9 cellular contexts compared by ENCODE assay signal in genomic region chr1:156106624-156107488, GRCh38. TPM values are rescaled to one million over a fixed set of nuclear protein-coding genes. Genes with fewer than 3 reads are reported as not detected.
DNase-seq lines count a peak whose midpoint lies in the region; ATAC-seq and TF ChIP-seq lines count a peak whose summit lies in the region.
"Had no signal": no experiment of that assay in that cellular context is flagged by ENCODE, and none has a peak within 500 bp of the region (broad histone marks: within the 10 kb centered on the region; RNA-seq: fewer than 3 reads in every experiment).

No MANE protein-coding gene starts in this region.

- H3K4me3 Mint-ChIP-seq in IgD-negative memory B cell (peak overlapping the region; percentile 79 to 97 (median 93)), brain (peak overlapping the region; percentile 71 to 86 (median 81))

- H3K4me1 ChIP-seq in testis: peaks cover 51% of the 10 kb centered on the region

- peak overlapping the region; percentile 99 to 100 (median 100) for H3K27ac Mint-ChIP-seq in IgD-negative memory B cell
- H3K27ac Mint-ChIP-seq in brain: peak overlapping the region; percentile 88 to 99 (median 97)

- peak overlapping the region; percentile 96 to 97 for H3K27ac ChIP-seq in testis

- H3K36me3 ChIP-seq in testis (ENCODE audit: low read depth, missing control alignments): no peaks in the 10 kb centered on the region

- no peaks in the 10 kb centered on the region for H3K9me3 ChIP-seq in testis

- H3K4me3 ChIP-seq in testis: peak overlapping the region; percentile 50 to 63

- DNase-seq in EH (ENCODE audit: low read depth) (peak; percentile 75), left lobe of liver (ENCODE audit: low spot score) (no peak), testis (no peak)
- DNase-seq in stimulated activated CD4-positive, alpha-beta T cell treated with anti-CD3 and anti-CD28 coated beads, Interleukin-4, amount 100 ng/mL, for 4 hours: no peak

- H3K36me3 Mint-ChIP-seq in IgD-negative memory B cell (no peaks in the 10 kb centered on the region), brain (peaks cover 9% of the 10 kb centered on the region)

- WGBS in testis, 2 donors: 26 to 29% methylated on average over 8 to 14 of the region's 14 CpGs

- H3K27me3 Mint-ChIP-seq in IgD-negative memory B cell: no peaks in the 10 kb centered on the region
- H3K27me3 Mint-ChIP-seq in brain: peaks cover 9% of the 10 kb centered on the region

- ATAC-seq in left lobe of liver: peak; percentile 54
- ATAC-seq in GM18861 (IDR thresholded peaks at IDR 0.05; ENCODE audit: unreplicated experiment): no peak
- no peak for ATAC-seq in GM18520 (IDR thresholded peaks at IDR 0.05; ENCODE audit: unreplicated experiment)

- H3K27me3 ChIP-seq in testis: no peaks in the 10 kb centered on the region

- H3K4me1 Mint-ChIP-seq in IgD-negative memory B cell (peaks cover 12 to 34% (median 24%) of the 10 kb centered on the region in 3 donors), brain (peaks cover 74% of the 10 kb centered on the region)

- TF ChIP-seq POLR2A in testis (IDR thresholded peaks at IDR 0.05): no peak

- TF ChIP-seq CTCF in brain (conservative IDR thresholded peaks at IDR 0.05): no peak
- TF ChIP-seq CTCF in testis (IDR thresholded peaks at IDR 0.05): no peak

- intact Hi-C loops in testis (cut with DNase I; ENCODE audit: low total_unique reads): no loop called here

- H3K9me3 Mint-ChIP-seq in IgD-negative memory B cell (no peaks in the 10 kb centered on the region), brain (no peaks in the 10 kb centered on the region)

RNA-seq across cellular contexts. Expression of gene LMNA, which starts 7.7 kb away (rescaled TPM):
- 5.7 TPM for polyA plus RNA-seq in IgD-negative memory B cell
- polyA plus RNA-seq in brain (ENCODE audit: insufficient read depth, low read depth, low replicate concordance): 55.1 TPM
- total RNA-seq in left lobe of liver: 120 TPM
- 100 to 1,000 TPM; 162 to 219 TPM for total RNA-seq in testis
- polyA plus RNA-seq in testis (ENCODE audit: insufficient read depth, low read depth, low replicate concordance): 189 TPM

RNA-seq across cellular contexts. Expression of gene MEX3A, which starts 24.6 kb away (rescaled TPM):
- 0.05 TPM for polyA plus RNA-seq in IgD-negative memory B cell
- polyA plus RNA-seq in brain (ENCODE audit: insufficient read depth, low read depth, low replicate concordance): 91.7 TPM
- 1.1 TPM for total RNA-seq in left lobe of liver
- total RNA-seq in testis: 1 to 10 TPM; 2.4 to 3.0 TPM
- 0.87 TPM for polyA plus RNA-seq in testis (ENCODE audit: insufficient read depth, low read depth, low replicate concordance)

RNA-seq across cellular contexts. Expression of gene RAB25, which starts 45.9 kb away (rescaled TPM):
- polyA plus RNA-seq in IgD-negative memory B cell: 2.9 TPM
- 113 TPM for polyA plus RNA-seq in brain (ENCODE audit: insufficient read depth, low read depth, low replicate concordance)
- 1.7 TPM for total RNA-seq in left lobe of liver
- total RNA-seq in testis: 1 to 10 TPM; 1.2 to 2.0 TPM
- 2.1 TPM for polyA plus RNA-seq in testis (ENCODE audit: insufficient read depth, low read depth, low replicate concordance)
- total RNA-seq: pulmonary artery endothelial cell had no signal

RNA-seq across cellular contexts. Expression of gene SEMA4A, which starts 46.5 kb away (rescaled TPM):
- polyA plus RNA-seq in IgD-negative memory B cell (11.0 TPM), brain (ENCODE audit: insufficient read depth, low read depth, low replicate concordance) (6.6 TPM), testis (ENCODE audit: insufficient read depth, low read depth, low replicate concordance) (7.7 TPM)
- total RNA-seq in left lobe of liver (0.88 TPM), testis (1 to 10 TPM; 4.8 to 8.0 TPM)

RNA-seq across cellular contexts. Expression of gene LAMTOR2, which starts 52.3 kb away (rescaled TPM):
- 159 TPM for polyA plus RNA-seq in IgD-negative memory B cell
- 126 TPM for polyA plus RNA-seq in brain (ENCODE audit: insufficient read depth, low read depth, low replicate concordance)
- 66.6 TPM for total RNA-seq in left lobe of liver
- total RNA-seq in testis: 10 to 100 TPM; 47.6 to 50.4 TPM
- polyA plus RNA-seq in testis (ENCODE audit: insufficient read depth, low read depth, low replicate concordance): 55.5 TPM

Comparison
In these comparisons a context has a peak if more than half of its experiments do, and no peak if none do; other contexts are left out.
1. RNA of gene MEX3A, which starts 24.6 kb away (polyA plus RNA-seq): 91.7 TPM in brain (single experiment); 0.87 TPM in testis (single experiment) and 0.05 TPM in IgD-negative memory B cell (single experiment); every median in the first group is over 10 times any median in the second.
2. RNA of gene RAB25, which starts 45.9 kb away (polyA plus RNA-seq): 113 TPM in brain (single experiment); 2.9 TPM in IgD-negative memory B cell (single experiment) and 2.1 TPM in testis (single experiment); every median in the first group is over 10 times any median in the second.